In the genomic region with DNA sequence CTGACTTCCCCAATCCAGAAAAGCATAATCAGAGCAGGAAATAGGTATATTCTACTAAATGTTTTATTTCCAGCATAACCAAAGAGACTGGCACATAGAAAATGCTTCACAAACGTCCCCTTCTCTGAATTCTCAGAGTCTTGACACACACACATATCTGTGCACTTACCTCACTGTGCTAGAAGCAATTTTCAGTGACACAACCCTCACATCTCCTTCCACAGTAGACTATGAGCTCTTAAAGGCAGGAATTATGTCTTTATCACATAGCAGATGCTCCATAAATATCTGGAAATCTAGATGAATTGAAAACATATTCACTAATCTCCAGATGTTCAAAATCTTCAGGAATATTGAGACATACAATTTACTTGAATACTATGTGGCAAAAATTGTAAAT, we compare ENCODE assay signal across 24 cellular contexts. TPM values are rescaled to one million over a fixed set of nuclear protein-coding genes. Genes with fewer than 3 reads are reported as not detected.
A peak's percentile ranks its signal among the peaks of the same experiment; 100 is the strongest.
DNase-seq lines count a peak whose midpoint lies in the region; ATAC-seq and TF ChIP-seq lines count a peak whose summit lies in the region.
"Had no signal": no experiment of that assay in that cellular context is flagged by ENCODE, and none has a peak within 500 bp of the region (broad histone marks: within the 10 kb centered on the region; RNA-seq: fewer than 3 reads in every experiment).

No MANE protein-coding gene starts in this region.

- H3K79me1 ChIP-seq in IMR-90 (ENCODE audit: low read depth in 1 of 2, low read length in 2 of 2): no peaks in the 10 kb centered on the region

- H3K36me3 Mint-ChIP-seq in endothelial cell (ENCODE audit: low read depth, unreplicated experiment): no peaks in the 10 kb centered on the region
- H3K36me3 Mint-ChIP-seq: CD14-positive monocyte; CD8-positive, alpha-beta memory T cell had no signal

- H2AK5ac ChIP-seq in IMR-90 (ENCODE audit: low read depth, low read length): no peak overlapping the region

- TF ChIP-seq POLR2A in IMR-90 (IDR thresholded peaks at IDR 0.05; ENCODE audit: low read depth, low read length): no peak

- H2AK9ac ChIP-seq in IMR-90 (replicated peaks; ENCODE audit: low read depth, low read length, poor library complexity): no peak overlapping the region

- no peak overlapping the region for H2AFZ ChIP-seq in IMR-90 (replicated peaks; ENCODE audit: low read length, poor library complexity)

- no peak overlapping the region for H3K4me3 Mint-ChIP-seq in endothelial cell (ENCODE audit: unreplicated experiment)
- H3K4me3 Mint-ChIP-seq: CD14-positive monocyte; CD8-positive, alpha-beta memory T cell had no signal

- no peak overlapping the region for H3K4me3 ChIP-seq in IMR-90 (ENCODE audit: insufficient read depth, low read depth, low read length)
- H3K4me3 ChIP-seq: SJSA1 had no signal

- POLR2A ChIA-PET in IMR-90 (lab: Charles Lee; ENCODE audit: unreplicated experiment): interaction anchor here (0.7 to 1.1 kb wide), 2 partner anchors 14 to 36 kb away, joined by 3 read pairs; no protein-coding TSS in a partner anchor

- H3K23ac ChIP-seq in IMR-90 (ENCODE audit: low read depth, low read length): no peak overlapping the region

- no peak; the same call in 1 of the 2 replicates for ATAC-seq in IMR-90 (ENCODE audit: low read depth)
- no peak for ATAC-seq in GM21723 (IDR thresholded peaks at IDR 0.05; ENCODE audit: unreplicated experiment)
- no peak for ATAC-seq in HG03095 (IDR thresholded peaks at IDR 0.05; ENCODE audit: unreplicated experiment)

- H4K91ac ChIP-seq in IMR-90 (ENCODE audit: insufficient read depth, low read depth, low read length): no peak overlapping the region

- in situ Hi-C loops in IMR-90 (cut with MboI; ENCODE audit: low sequenced_read_pairs): no loop called here

- dilution Hi-C loops in IMR-90 (cut with HindIII; ENCODE audit: low sequenced_read_pairs, unreplicated experiment): no loop called here

- H3K27ac ChIP-seq in IMR-90 (ENCODE audit: insufficient read depth, low read length): no peak overlapping the region
- H3K27ac ChIP-seq: SJSA1 had no signal

- H4K5ac ChIP-seq in IMR-90 (ENCODE audit: low read depth, low read length): no peak overlapping the region

- no peak overlapping the region for H2BK15ac ChIP-seq in IMR-90 (ENCODE audit: low read depth, low read length)

- H3K9me1 ChIP-seq in IMR-90 (ENCODE audit: insufficient read depth, low read length): no peaks in the 10 kb centered on the region

- H3K9me3 Mint-ChIP-seq in endothelial cell (ENCODE audit: unreplicated experiment): no peaks in the 10 kb centered on the region
- H3K9me3 Mint-ChIP-seq: CD8-positive, alpha-beta memory T cell had no signal

- H3K14ac ChIP-seq in IMR-90 (replicated peaks; ENCODE audit: low read depth, low read length): no peak overlapping the region

- peak; percentile 11 for DNase-seq in IMR-90
- no peak for DNase-seq in endothelial cell (ENCODE audit: low spot score)
- peak; percentile 22 for DNase-seq in kidney tubule cell (ENCODE audit: low spot score)
- DNase-seq in LoVo (ENCODE audit: low spot score): no peak
- DNase-seq in NCI-H1436 (lab: John Stamatoyannopoulos, UW): no peak
- DNase-seq: BE2C; CD8-positive, alpha-beta memory T cell; DMS 273 treated with DMSO at 0.1 percent for 48 hours; DMS79; H7; KG1; NCI-H1048; NCI-H1417 treated with DMSO at 0.1 percent for 48 hours; NCI-H187; NCI-H2081 treated with DMSO at 0.1 percent for 48 hours; NCI-H2171; NCI-H524 treated with DMSO at 0.1 percent for 48 hours; NCI-H774; Right ventricle myocardium superior; RPMI8226 had no signal

- peaks cover 2% of the 10 kb centered on the region; the same call in 1 of the 2 replicates for H3K4me1 ChIP-seq in IMR-90 (ENCODE audit: control insufficient read depth, insufficient read depth, low read length)
- H3K4me1 ChIP-seq: BE2C had no signal

- no peak overlapping the region for H2BK5ac ChIP-seq in IMR-90 (ENCODE audit: low read depth, low read length, poor library complexity, severe bottlenecking)

- H3K4me1 Mint-ChIP-seq in endothelial cell (ENCODE audit: unreplicated experiment): peaks cover 15% of the 10 kb centered on the region
- H3K4me1 Mint-ChIP-seq: CD14-positive monocyte; CD8-positive, alpha-beta memory T cell had no signal

- no peaks in the 10 kb centered on the region for H3K9me3 ChIP-seq in IMR-90 (ENCODE audit: control insufficient read depth, insufficient read depth, low read length)
- H3K9me3 ChIP-seq: BE2C, SJSA1 had no signal

- H3K56ac ChIP-seq in IMR-90 (ENCODE audit: extremely low read depth, insufficient read depth, low read length): no peak overlapping the region

- no peak for TF ChIP-seq RAD21 in IMR-90 (IDR thresholded peaks at IDR 0.05; ENCODE audit: low read length)

- intact Hi-C loops in IMR-90 (cut with micrococcal nuclease): no loop called here

- H3K4me2 ChIP-seq in IMR-90 (ENCODE audit: low read depth, low read length): no peak overlapping the region

- no peak overlapping the region for H2BK20ac ChIP-seq in IMR-90 (ENCODE audit: low read depth, low read length)

- H3K4ac ChIP-seq in IMR-90 (ENCODE audit: low read depth, low read length): no peak overlapping the region

- WGBS in IMR-90 (ENCODE audit: extremely low coverage in 2 of 2, insufficient read length in 1 of 2), 2 experiments: no CpG with 5 or more reads among the region's 1 CpG

- CTCF ChIA-PET in IMR-90 (lab: Yijun Ruan, JAX): no interaction called here

- no peak overlapping the region for H3K18ac ChIP-seq in IMR-90 (ENCODE audit: low read depth, low read length)

- no TSS peak for BruUV-seq in IMR-90 (replicated peaks; lab: Mats Ljungman, UMichigan)

- H4K20me1 ChIP-seq in IMR-90 (ENCODE audit: insufficient read depth, low read length): no peaks in the 10 kb centered on the region

- no peaks in the 10 kb centered on the region for H3K36me3 ChIP-seq in IMR-90 (ENCODE audit: control insufficient read depth, insufficient read depth, low read length)
- H3K36me3 ChIP-seq: BE2C, SJSA1 had no signal

- H3K27ac Mint-ChIP-seq in endothelial cell (ENCODE audit: unreplicated experiment): peak overlapping the region; percentile 5
- H3K27ac Mint-ChIP-seq: CD14-positive monocyte; CD8-positive, alpha-beta memory T cell had no signal

- no peak for TF ChIP-seq CTCF in IMR-90 (conservative IDR thresholded peaks at IDR 0.05; ENCODE audit: low read depth, low read length)
- TF ChIP-seq CTCF in endothelial cell (IDR thresholded peaks at IDR 0.05; ENCODE audit: unreplicated experiment): no peak

- no peak overlapping the region for H2BK120ac ChIP-seq in IMR-90 (ENCODE audit: low read depth, low read length)

- H3K27me3 ChIP-seq in IMR-90 (ENCODE audit: control insufficient read depth, insufficient read depth, low read length): peaks cover 21% of the 10 kb centered on the region

- H3K9ac ChIP-seq in IMR-90 (ENCODE audit: low read depth, low read length): no peak overlapping the region

- no peak overlapping the region for H4K8ac ChIP-seq in IMR-90 (ENCODE audit: low read depth in 2 of 2, low read length in 2 of 2)

- H3K27me3 Mint-ChIP-seq in endothelial cell (ENCODE audit: unreplicated experiment): peaks cover 6% of the 10 kb centered on the region

TF ChIP-seq in IMR-90, 13 proteins besides CTCF, POLR2A, EP300 and RAD21:
- TF ChIP-seq SMC3 (IDR thresholded peaks at IDR 0.05; ENCODE audit: low read depth, low read length) (no peak), MAFK (IDR thresholded peaks at IDR 0.05; ENCODE audit: low read depth, low read length) (no peak), RFX5 (IDR thresholded peaks at IDR 0.05; ENCODE audit: low read depth, low read length) (no peak), MXI1 (IDR thresholded peaks at IDR 0.05; ENCODE audit: borderline replicate concordance, low read depth, low read length) (no peak)
- TF ChIP-seq, protein P1, sequence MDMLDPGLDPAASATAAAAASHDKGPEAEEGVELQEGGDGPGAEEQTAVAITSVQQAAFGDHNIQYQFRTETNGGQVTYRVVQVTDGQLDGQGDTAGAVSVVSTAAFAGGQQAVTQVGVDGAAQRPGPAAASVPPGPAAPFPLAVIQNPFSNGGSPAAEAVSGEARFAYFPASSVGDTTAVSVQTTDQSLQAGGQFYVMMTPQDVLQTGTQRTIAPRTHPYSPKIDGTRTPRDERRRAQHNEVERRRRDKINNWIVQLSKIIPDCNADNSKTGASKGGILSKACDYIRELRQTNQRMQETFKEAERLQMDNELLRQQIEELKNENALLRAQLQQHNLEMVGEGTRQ (IDR thresholded peaks at IDR 0.05; ENCODE audit: low read depth, low read length): no peak
TF ChIP-seq in IMR-90: peak in this region for 0.

RNA-seq across cellular contexts. Expression of a gene that starts 5.9 kb away (rescaled TPM):
- total RNA-seq in IMR-90 (2012; rRNA removed): under 0.01 TPM in 1 of 2 replicates, not detected in the other
- polyA plus RNA-seq in IMR-90 (2012; rRNA removed): not detected in 2 replicates
- 0.01 and 0.02 TPM in 2 replicates for polyA plus RNA-seq in IMR-90 (2012; cell fraction: cytosol; rRNA removed)
- 0.02 and 0.03 TPM in 2 replicates for polyA plus RNA-seq in IMR-90 (2012; cell fraction: nucleus; rRNA removed; ENCODE audit: low replicate concordance)
- total RNA-seq in endothelial cell (ENCODE audit: unreplicated experiment): 5.0 TPM
- total RNA-seq: CD8-positive, alpha-beta memory T cell; Right ventricle myocardium superior; SJSA1 had no signal
- polyA plus RNA-seq: CD14-positive monocyte; CD8-positive, alpha-beta memory T cell had no signal

RNA-seq across cellular contexts. Expression of a gene that starts 57.6 kb away (rescaled TPM):
- total RNA-seq in IMR-90 (2012; rRNA removed) (573 and 632 TPM in 2 replicates), endothelial cell (ENCODE audit: unreplicated experiment) (331 TPM)
- polyA plus RNA-seq in IMR-90 (2012; rRNA removed): 258 and 267 TPM in 2 replicates
- polyA plus RNA-seq in IMR-90 (2012; cell fraction: cytosol; rRNA removed): 75.9 and 85.0 TPM in 2 replicates
- polyA plus RNA-seq in IMR-90 (2012; cell fraction: nucleus; rRNA removed; ENCODE audit: low replicate concordance): 36.2 and 197 TPM in 2 replicates

Comparison
In these comparisons a context has a peak if more than half of its experiments do, and no peak if none do; other contexts are left out.
1. DNase-seq: peak in IMR-90 (single experiment) and kidney tubule cell (single experiment); none in endothelial cell (single experiment), LoVo (single experiment) and NCI-H1436 (single experiment).